In the genomic region with DNA sequence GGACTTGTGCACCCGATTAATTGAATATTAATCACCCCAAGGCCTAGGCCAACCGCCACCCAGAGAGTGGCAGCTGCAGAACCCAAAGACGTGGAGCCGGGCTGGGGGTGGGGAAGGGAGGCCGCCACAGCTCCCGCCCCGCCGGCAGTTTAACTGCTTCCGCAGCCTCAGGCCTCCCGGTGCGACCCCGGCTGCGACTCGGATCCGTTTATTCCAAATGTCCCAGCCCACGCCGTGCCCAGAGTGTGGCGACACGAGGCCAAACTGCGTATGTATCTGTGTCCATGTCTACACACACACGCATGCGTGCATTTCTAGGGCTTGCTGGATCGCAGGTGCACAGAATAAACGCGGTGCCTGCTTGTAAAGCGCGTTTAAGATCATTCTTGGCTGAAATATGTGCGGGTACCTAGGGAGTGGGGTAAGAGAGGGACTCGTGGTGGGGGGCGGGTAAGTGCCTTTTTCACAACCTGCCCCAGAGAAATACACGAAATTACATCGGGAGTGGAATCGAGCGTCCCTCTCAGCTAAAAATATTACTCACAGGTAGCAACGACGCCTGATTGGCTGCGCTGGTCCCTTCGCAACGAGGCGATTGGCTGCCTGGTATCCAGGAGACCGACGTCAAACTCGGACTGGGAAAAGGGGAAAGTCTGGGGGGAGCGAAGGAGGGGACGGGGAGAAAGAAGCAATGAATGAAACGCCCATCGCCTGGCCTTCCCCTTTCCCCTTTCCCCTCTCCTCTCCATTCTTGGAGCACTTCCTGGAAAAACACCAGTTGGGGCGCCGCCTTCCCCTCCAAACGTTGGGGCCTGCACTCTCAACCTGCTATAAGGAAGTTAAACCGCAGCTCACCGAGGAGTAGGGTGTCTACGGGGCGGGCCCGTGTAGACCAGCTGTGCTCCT, we compare ENCODE assay signal across 8 cellular contexts. TPM values are rescaled to one million over a fixed set of nuclear protein-coding genes. Genes with fewer than 3 reads are reported as not detected.
A peak's percentile ranks its signal among the peaks of the same experiment; 100 is the strongest.
DNase-seq lines count a peak whose midpoint lies in the region; FAIRE-seq and TF ChIP-seq lines count a peak whose summit lies in the region.

No MANE protein-coding gene starts in this region.

- FAIRE-seq in G401.6 (lab: Jason Lieb, UNC) = peak; percentile 97
- no peak for FAIRE-seq in frontal cortex (lab: Jason Lieb, UNC)

- peaks cover 10% of the 10 kb centered on the region for H3K4me1 ChIP-seq in SJSA1 (replicated peaks)
- H3K4me1 ChIP-seq in neuron (ENCODE audit: insufficient read depth, low read length) = peaks cover 23% of the 10 kb centered on the region

- H3K4me1 Mint-ChIP-seq in activated naive CD4-positive, alpha-beta T cell treated with anti-CD3 and anti-CD28 coated beads for 36 hours (ENCODE audit: low read depth) = peaks cover 47% of the 10 kb centered on the region

- H3K4me3 ChIP-seq in HFF-Myc (replicated peaks; ENCODE audit: low read depth, low read length) = peak overlapping the region; percentile 55
- peak overlapping the region; percentile 90 for H3K4me3 ChIP-seq in SJSA1
- H3K4me3 ChIP-seq in neuron (ENCODE audit: low read length) = peak overlapping the region; percentile 56

- CTCF ChIA-PET in activated naive CD4-positive, alpha-beta T cell treated with anti-CD3 and anti-CD28 coated beads for 36 hours (lab: Charles Lee) = interaction anchor here (1.0 to 4.6 kb wide), 4 partner anchors 15 to 88 kb away, joined by 3 to 43 read pairs (median 4); no protein-coding TSS in a partner anchor

- intact Hi-C loops in activated naive CD4-positive, alpha-beta T cell treated with anti-CD3 and anti-CD28 coated beads for 36 hours (cut with micrococcal nuclease) = loop anchor here (1.0 to 5.0 kb wide), 12 partner anchors 20 to 718 kb away; a partner anchor contains a TSS

- H3K27me3 Mint-ChIP-seq in activated naive CD4-positive, alpha-beta T cell treated with anti-CD3 and anti-CD28 coated beads for 36 hours (ENCODE audit: low read depth) = no peaks in the 10 kb centered on the region

- peak overlapping the region; percentile 96 for H3K27ac Mint-ChIP-seq in activated naive CD4-positive, alpha-beta T cell treated with anti-CD3 and anti-CD28 coated beads for 36 hours

- TF ChIP-seq CTCF in HFF-Myc (IDR thresholded peaks at IDR 0.05; ENCODE audit: low read depth, low read length, missing control alignments) = no peak

- H2AFZ ChIP-seq in neuron (ENCODE audit: low read depth, low read length) = no peak overlapping the region

- peaks cover 13% of the 10 kb centered on the region for H3K36me3 Mint-ChIP-seq in activated naive CD4-positive, alpha-beta T cell treated with anti-CD3 and anti-CD28 coated beads for 36 hours (ENCODE audit: low read depth)

- peak overlapping the region; percentile 55 for H3K27ac ChIP-seq in SJSA1

- H3K27me3 ChIP-seq in SJSA1 (replicated peaks) (no peaks in the 10 kb centered on the region), neuron (ENCODE audit: insufficient read depth, low read length) (no peaks in the 10 kb centered on the region)

- DNase-seq in HFF-Myc (ENCODE audit: extremely low read depth, low read depth) (peak; percentile 96), NAMALWA (ENCODE audit: low spot score) (peak; percentile 94), SJSA1 (ENCODE audit: low read depth in 1 of 2, low spot score in 2 of 2) (peak; percentile 90), frontal cortex (ENCODE audit: low spot score in 2 of 2) (peak; percentile 76 to 78), stromal cell of bone marrow (ENCODE audit: low read depth) (peak; percentile 95)
- peak; percentile 93 for DNase-seq in activated naive CD4-positive, alpha-beta T cell treated with anti-CD3 and anti-CD28 coated beads for 36 hours

- H3K4me3 Mint-ChIP-seq in activated naive CD4-positive, alpha-beta T cell treated with anti-CD3 and anti-CD28 coated beads for 36 hours = peak overlapping the region; percentile 90

- no peaks in the 10 kb centered on the region for H3K9me3 Mint-ChIP-seq in activated naive CD4-positive, alpha-beta T cell treated with anti-CD3 and anti-CD28 coated beads for 36 hours

- H3K36me3 ChIP-seq in SJSA1 (peaks cover 19% of the 10 kb centered on the region), neuron (ENCODE audit: insufficient read depth, low read length) (peaks cover 15% of the 10 kb centered on the region)

- H3K9me3 ChIP-seq in SJSA1 (replicated peaks) (no peaks in the 10 kb centered on the region), neuron (ENCODE audit: low read length) (no peaks in the 10 kb centered on the region)

RNA-seq across cellular contexts. Expression of a gene that starts 1.0 kb away (rescaled TPM):
- 0.28 and 3.1 TPM in 2 replicates for total RNA-seq in SJSA1 (2014; rRNA removed; shearing (Covaris generic))
- total RNA-seq in activated naive CD4-positive, alpha-beta T cell treated with anti-CD3 and anti-CD28 coated beads for 36 hours = 10 to 100 TPM; 40.7 to 44.7 TPM
- 9.4 TPM for total RNA-seq in frontal cortex

RNA-seq across cellular contexts. Expression of a gene that starts 31.8 kb away (rescaled TPM):
- total RNA-seq in SJSA1 (2014; rRNA removed; shearing (Covaris generic)) = not detected in 2 replicates
- total RNA-seq in activated naive CD4-positive, alpha-beta T cell treated with anti-CD3 and anti-CD28 coated beads for 36 hours = not detected
- 3.7 TPM for total RNA-seq in frontal cortex

Comparison
In these comparisons a context has a peak if more than half of its experiments do, and no peak if none do; other contexts are left out.
1. Peak in every context shown above with its lines: DNase-seq, H3K4me3 ChIP-seq and H3K27ac ChIP-seq.